In genomic region chr2:96923810-96924774, GRCh38 we compare ENCODE assay signal across 2 cellular contexts.
A peak's percentile ranks its signal among the peaks of the same experiment; 100 is the strongest.
TF ChIP-seq lines count a peak whose summit lies in the region.

No MANE protein-coding gene starts in this region.

TF ChIP-seq in HepG2, 621 proteins besides CTCF, POLR2A, EP300 and RAD21:
- no peak for TF ChIP-seq RNF219 (CRISPR knock-in tag; IDR thresholded peaks at IDR 0.05)
- no peak for TF ChIP-seq ZNF33B (CRISPR knock-in tag; IDR thresholded peaks at IDR 0.05)
- TF ChIP-seq HDAC1 (CRISPR knock-in tag; IDR thresholded peaks at IDR 0.05): no peak
- TF ChIP-seq PRDM10 (CRISPR knock-in tag; IDR thresholded peaks at IDR 0.05; ENCODE audit: low read depth): peak; percentile 93

TF ChIP-seq in K562, 482 proteins besides CTCF, POLR2A, EP300 and RAD21 (continues in another document):
- TF ChIP-seq CCNT2 (IDR thresholded peaks at IDR 0.05; ENCODE audit: borderline replicate concordance, extremely low read depth, insufficient read length, low read depth, low read length): no peak
- no peak for TF ChIP-seq E2F8 (IDR thresholded peaks at IDR 0.05; ENCODE audit: low read depth, partially characterized antibody)
- peak; percentile 41; the same call in 1 of the 2 replicates for TF ChIP-seq ZNF583 (CRISPR knock-in tag; IDR thresholded peaks at IDR 0.05)
- TF ChIP-seq CBX8 (IDR thresholded peaks at IDR 0.05; ENCODE audit: borderline replicate concordance, extremely low read depth, low read depth, low read length, poor library complexity, severe bottlenecking): no peak
- no peak for TF ChIP-seq NR0B1 (IDR thresholded peaks at IDR 0.05; ENCODE audit: partially characterized antibody)
- peak; percentile 91 for TF ChIP-seq CBFA2T2 (conservative IDR thresholded peaks at IDR 0.05)
- TF ChIP-seq ZNF766 (CRISPR knock-in tag; conservative IDR thresholded peaks at IDR 0.05): peak; percentile 85
- peak in 1 of 2 experiments; percentile 83; a peak in 3 of 4 replicates for TF ChIP-seq TBL1XR1 (IDR thresholded peaks at IDR 0.05; ENCODE audit: low read length in 2 of 2)
- TF ChIP-seq AFF1 (IDR thresholded peaks at IDR 0.05; ENCODE audit: low read depth in 1 of 2, partially characterized antibody in 2 of 2): no peak
- no peak for TF ChIP-seq MYNN (IDR thresholded peaks at IDR 0.05)
- no peak for TF ChIP-seq MYNN (CRISPR knock-in tag; IDR thresholded peaks at IDR 0.05)
- TF ChIP-seq ADNP (tag; IDR thresholded peaks at IDR 0.05): no peak
- no peak for TF ChIP-seq GTF2B (IDR thresholded peaks at IDR 0.05; ENCODE audit: extremely low read depth, insufficient read length)
- TF ChIP-seq LARP7 (IDR thresholded peaks at IDR 0.05): no peak
- no peak; the same call in 1 of the 2 replicates for TF ChIP-seq ZNF444 (CRISPR knock-in tag; IDR thresholded peaks at IDR 0.05)
- peak; percentile 69 to 99; a peak in 3 of 4 replicates for TF ChIP-seq FOXK2 (conservative IDR thresholded peaks at IDR 0.05 in 1 of 2, IDR thresholded peaks at IDR 0.05 in 1 of 2; ENCODE audit: low read depth in 2 of 2)
- TF ChIP-seq ZNF717 (CRISPR knock-in tag; IDR thresholded peaks at IDR 0.05): no peak
- TF ChIP-seq ZBED1 (IDR thresholded peaks at IDR 0.05): no peak
- no peak for TF ChIP-seq NFE2 (IDR thresholded peaks at IDR 0.05; ENCODE audit: low read depth)
- TF ChIP-seq ZNF395 (CRISPR knock-in tag; IDR thresholded peaks at IDR 0.05): 0 out of 2 replicates have a peak, but pooled peaks have one; percentile 55
- no peak for TF ChIP-seq RBM25 (IDR thresholded peaks at IDR 0.05; ENCODE audit: low read depth, low read length, severe bottlenecking)
- TF ChIP-seq ZNF143 (CRISPR knock-in tag; IDR thresholded peaks at IDR 0.05): no peak
- TF ChIP-seq ZNF12 (CRISPR knock-in tag; IDR thresholded peaks at IDR 0.05): no peak
- TF ChIP-seq PTTG1 (tag; IDR thresholded peaks at IDR 0.05; ENCODE audit: low read depth): no peak
- no peak for TF ChIP-seq UBTF (IDR thresholded peaks at IDR 0.05; ENCODE audit: borderline replicate concordance in 1 of 2, low read depth in 2 of 2, low read length in 2 of 2)
- TF ChIP-seq ZNF140 (CRISPR knock-in tag; IDR thresholded peaks at IDR 0.05): no peak
- no peak for TF ChIP-seq NFIX (CRISPR knock-in tag; IDR thresholded peaks at IDR 0.05; ENCODE audit: low read depth)
- TF ChIP-seq IFI16 (CRISPR knock-in tag; IDR thresholded peaks at IDR 0.05): no peak
- TF ChIP-seq ARID3B (CRISPR knock-in tag; IDR thresholded peaks at IDR 0.05; ENCODE audit: borderline replicate concordance): no peak; the same call in 1 of the 2 replicates
- TF ChIP-seq ZNF57 (CRISPR knock-in tag; IDR thresholded peaks at IDR 0.05): no peak
- TF ChIP-seq POLR3G (IDR thresholded peaks at IDR 0.05; ENCODE audit: extremely low read depth, insufficient read length, insufficient replicate concordance): no peak
- no peak for TF ChIP-seq RB1 (IDR thresholded peaks at IDR 0.05; ENCODE audit: low read depth)
- no peak for TF ChIP-seq ZBTB26 (CRISPR knock-in tag; IDR thresholded peaks at IDR 0.05)
- TF ChIP-seq ZFP91 (CRISPR knock-in tag; IDR thresholded peaks at IDR 0.05): no peak
- TF ChIP-seq ZNF449 (CRISPR knock-in tag; IDR thresholded peaks at IDR 0.05): no peak
- no peak for TF ChIP-seq SMC3 (conservative IDR thresholded peaks at IDR 0.05; ENCODE audit: insufficient read depth, low read depth, low read length)
- TF ChIP-seq NCOA6 (IDR thresholded peaks at IDR 0.05): no peak
- peak; percentile 50 for TF ChIP-seq TBP (optimal IDR thresholded peaks at IDR 0.05; ENCODE audit: low read depth, low read length)
